In the genomic region with DNA sequence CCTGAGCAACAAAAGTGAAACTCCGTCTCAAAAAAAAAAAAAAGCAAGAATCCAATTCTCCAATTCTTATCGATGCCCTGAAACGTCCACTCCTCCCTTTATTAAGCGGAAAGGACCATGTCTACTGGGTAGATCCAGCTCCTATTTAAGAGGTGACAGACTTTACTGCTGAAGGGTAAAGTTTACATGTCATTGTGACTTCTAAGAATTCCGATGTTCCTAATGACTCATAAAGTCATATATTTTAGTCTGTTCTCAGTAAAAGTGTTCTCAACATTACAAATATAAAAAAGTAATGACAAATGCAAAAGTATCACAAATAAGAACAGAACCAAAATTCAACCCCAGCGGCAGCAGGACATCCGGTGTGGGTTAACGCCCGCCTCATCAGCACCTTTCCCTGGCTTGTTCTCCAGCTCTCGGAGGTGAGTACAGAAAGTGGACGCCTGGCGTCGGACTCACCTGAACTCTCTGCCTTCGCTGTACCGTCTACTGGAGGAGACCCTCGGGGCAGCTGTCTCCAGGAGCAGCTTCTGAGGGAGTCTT, we compare ENCODE assay signal across 12 cellular contexts.
"Had no signal": no experiment of that assay in that cellular context is flagged by ENCODE, and none has a peak within 500 bp of the region (broad histone marks: within the 10 kb centered on the region; RNA-seq: fewer than 3 reads in every experiment).

No MANE protein-coding gene starts in this region.

- H3K36me3 ChIP-seq: pancreas had no signal

- H3K27me3 Mint-ChIP-seq: activated CD4-positive, alpha-beta T cell treated with anti-CD3 and anti-CD28 coated beads, Interleukin-2, amount 10 ng/mL, durations not matched to agents 7 days and 5 days; activated naive CD8-positive, alpha-beta T cell treated with anti-CD3 and anti-CD28 coated beads, Interleukin-2, amount 10 ng/mL, durations not matched to agents 7 days and 5 days; stimulated activated naive CD8-positive, alpha-beta T cell treated with anti-CD3 and anti-CD28 coated beads, Interleukin-15, amount 100 ng/mL, for 72 hours had no signal

- H3K27ac ChIP-seq: ascending aorta, heart right ventricle, left lung, pancreas, SJSA1, testis had no signal

- H3K9me3 Mint-ChIP-seq: activated CD4-positive, alpha-beta T cell treated with anti-CD3 and anti-CD28 coated beads, Interleukin-2, amount 10 ng/mL, durations not matched to agents 7 days and 5 days; activated naive CD8-positive, alpha-beta T cell treated with anti-CD3 and anti-CD28 coated beads, Interleukin-2, amount 10 ng/mL, durations not matched to agents 7 days and 5 days; stimulated activated naive CD8-positive, alpha-beta T cell treated with anti-CD3 and anti-CD28 coated beads, Interleukin-15, amount 100 ng/mL, for 72 hours had no signal

- DNase-seq: activated CD4-positive, alpha-beta T cell treated with anti-CD3 and anti-CD28 coated beads, Interleukin-2, amount 10 ng/mL, durations not matched to agents 7 days and 5 days; activated effector memory CD4-positive, alpha-beta T cell treated with Interleukin-2 at 50 U/mL for 16 hours; activated naive CD8-positive, alpha-beta T cell treated with anti-CD3 and anti-CD28 coated beads, Interleukin-2, amount 10 ng/mL, durations not matched to agents 7 days and 5 days; heart right ventricle; pancreas; stimulated activated CD4-positive, alpha-beta T cell treated with anti-CD3 and anti-CD28 coated beads, Interleukin-2, amount 100 ng/mL, for 48 hours; stimulated activated naive CD8-positive, alpha-beta T cell treated with anti-CD3 and anti-CD28 coated beads, Interleukin-15, amount 100 ng/mL, for 72 hours; T1000; testis had no signal

- H3K9me3 ChIP-seq: ascending aorta, heart right ventricle, left lung, pancreas, SJSA1, testis had no signal

- H3K27me3 ChIP-seq: ascending aorta, heart right ventricle, left lung, pancreas, SJSA1, testis had no signal

- ATAC-seq: pancreas; stimulated activated naive CD8-positive, alpha-beta T cell treated with anti-CD3 and anti-CD28 coated beads, Interleukin-15, amount 100 ng/mL, for 72 hours had no signal

- H3K4me3 ChIP-seq: ascending aorta, heart right ventricle, left lung, pancreas, SJSA1, testis had no signal

- H3K4me3 Mint-ChIP-seq: activated CD4-positive, alpha-beta T cell treated with anti-CD3 and anti-CD28 coated beads, Interleukin-2, amount 10 ng/mL, durations not matched to agents 7 days and 5 days; activated naive CD8-positive, alpha-beta T cell treated with anti-CD3 and anti-CD28 coated beads, Interleukin-2, amount 10 ng/mL, durations not matched to agents 7 days and 5 days; stimulated activated naive CD8-positive, alpha-beta T cell treated with anti-CD3 and anti-CD28 coated beads, Interleukin-15, amount 100 ng/mL, for 72 hours had no signal

- H3K27ac Mint-ChIP-seq: activated CD4-positive, alpha-beta T cell treated with anti-CD3 and anti-CD28 coated beads, Interleukin-2, amount 10 ng/mL, durations not matched to agents 7 days and 5 days; activated naive CD8-positive, alpha-beta T cell treated with anti-CD3 and anti-CD28 coated beads, Interleukin-2, amount 10 ng/mL, durations not matched to agents 7 days and 5 days; stimulated activated naive CD8-positive, alpha-beta T cell treated with anti-CD3 and anti-CD28 coated beads, Interleukin-15, amount 100 ng/mL, for 72 hours had no signal

- H3K4me1 ChIP-seq: ascending aorta, pancreas, testis had no signal
